Comparison of ENCODE assay signal across 27 cellular contexts in genomic region chr17:37827905-37828304, GRCh38.
DNase-seq lines count a peak whose midpoint lies in the region; TF ChIP-seq lines count a peak whose summit lies in the region.
"Had no signal": no experiment of that assay in that cellular context is flagged by ENCODE, and none has a peak within 500 bp of the region (broad histone marks: within the 10 kb centered on the region; RNA-seq: fewer than 3 reads in every experiment).

No MANE protein-coding gene starts in this region.

- no peak for DNase-seq in T-helper 2 cell treated with Interferon-gamma antibody and Interleukin-4, amounts not matched to agents 5 μg/mL and 100 μg/mL, for 36 hours (ENCODE audit: low spot score)
- no peak for DNase-seq in T-helper 2 cell
- no peak for DNase-seq in HL-60 (ENCODE audit: low read depth in 1 of 2, low spot score in 1 of 2)
- DNase-seq in activated T-helper 1 cell treated with anti-CD3 and anti-CD28 coated beads, Interleukin-12 subunit alpha, Interleukin-12 subunit beta, Interleukin-2, Interleukin-4 antibody, amounts not matched to agents 30 ng/mL and 10 ng/mL and 1 ng/mL, durations not matched to agents 14 hours and 24 hours and 36 hours (ENCODE audit: low spot score), result no peak
- no peak for DNase-seq in activated CD4-positive, CD25-positive, alpha-beta regulatory T cell (lab: John Stamatoyannopoulos, UW)
- DNase-seq in epidermal melanocyte (ENCODE audit: insufficient read length, low spot score), result no peak
- no peak for DNase-seq in NCI-H446 treated with DMSO at 0.1 percent for 48 hours (lab: John Stamatoyannopoulos, UW)
- DNase-seq: 8988T; activated CD4-positive, alpha-beta T cell treated with anti-CD3 and anti-CD28 coated beads for 4 hours; activated CD8-positive, alpha-beta memory T cell treated with anti-CD3 and anti-CD28 coated beads, Interleukin-2, amount 10 ng/mL, durations not matched to agents 7 days and 5 days; activated naive CD4-positive, alpha-beta T cell treated with anti-CD3 and anti-CD28 coated beads, Interleukin-2, amount 10 ng/mL, durations not matched to agents 7 days and 5 days; activated T-cell treated with anti-CD3 and anti-CD28 coated beads, Interleukin-2, amount 50 U/mL, for 72 hours; hippocampal formation; left cardiac atrium; mucosa of descending colon; natural killer cell; NCI-H1417 treated with DMSO at 0.1 percent for 48 hours; NCI-H2029 treated with DMSO at 0.1 percent for 48 hours; NCI-H524 treated with DMSO at 0.1 percent for 48 hours; sigmoid colon; stimulated activated CD4-positive, alpha-beta T cell treated with anti-CD3 and anti-CD28 coated beads, Interleukin-12 subunit alpha, Interleukin-12 subunit beta, amount 100 ng/mL, for 4 hours; stimulated activated CD4-positive, alpha-beta T cell treated with anti-CD3 and anti-CD28 coated beads, Interleukin-2, amount 100 ng/mL, for 48 hours had no signal

- H3K27ac ChIP-seq in HL-60 (replicated peaks), result peak overlapping the region; percentile 80
- H3K27ac ChIP-seq: breast epithelium, sigmoid colon had no signal

- no peak overlapping the region for H3K4me3 ChIP-seq in HL-60 (replicated peaks; ENCODE audit: insufficient read depth, low read length)
- H3K4me3 ChIP-seq: breast epithelium, lung, mucosa of descending colon, sigmoid colon had no signal

- peaks cover 2% of the 10 kb centered on the region for H3K36me3 Mint-ChIP-seq in T-helper 2 cell treated with Interferon-gamma antibody and Interleukin-4, amounts not matched to agents 5 μg/mL and 100 μg/mL, for 36 hours (ENCODE audit: low read depth)
- no peaks in the 10 kb centered on the region for H3K36me3 Mint-ChIP-seq in activated T-helper 1 cell treated with anti-CD3 and anti-CD28 coated beads, Interleukin-12 subunit alpha, Interleukin-12 subunit beta, Interleukin-2, Interleukin-4 antibody, amounts not matched to agents 30 ng/mL and 10 ng/mL and 1 ng/mL, durations not matched to agents 14 hours and 24 hours and 36 hours (ENCODE audit: low read depth)
- no peaks in the 10 kb centered on the region for H3K36me3 Mint-ChIP-seq in nephron (ENCODE audit: low read depth)
- H3K36me3 Mint-ChIP-seq: activated naive CD4-positive, alpha-beta T cell treated with anti-CD3 and anti-CD28 coated beads, Interleukin-2, amount 10 ng/mL, durations not matched to agents 7 days and 5 days; CD4-positive, CD25-positive, alpha-beta regulatory T cell; natural killer cell; type B pancreatic cell had no signal

- H3K9me3 Mint-ChIP-seq in T-helper 2 cell treated with Interferon-gamma antibody and Interleukin-4, amounts not matched to agents 5 μg/mL and 100 μg/mL, for 36 hours, result no peaks in the 10 kb centered on the region
- no peaks in the 10 kb centered on the region for H3K9me3 Mint-ChIP-seq in activated T-helper 1 cell treated with anti-CD3 and anti-CD28 coated beads, Interleukin-12 subunit alpha, Interleukin-12 subunit beta, Interleukin-2, Interleukin-4 antibody, amounts not matched to agents 30 ng/mL and 10 ng/mL and 1 ng/mL, durations not matched to agents 14 hours and 24 hours and 36 hours
- H3K9me3 Mint-ChIP-seq in nephron, result no peaks in the 10 kb centered on the region
- H3K9me3 Mint-ChIP-seq: activated naive CD4-positive, alpha-beta T cell treated with anti-CD3 and anti-CD28 coated beads, Interleukin-2, amount 10 ng/mL, durations not matched to agents 7 days and 5 days; activated T-cell treated with anti-CD3 and anti-CD28 coated beads, Interleukin-2, amount 50 U/mL, for 72 hours; natural killer cell; type B pancreatic cell had no signal

- peak overlapping the region; percentile 75 for H3K27ac Mint-ChIP-seq in T-helper 2 cell treated with Interferon-gamma antibody and Interleukin-4, amounts not matched to agents 5 μg/mL and 100 μg/mL, for 36 hours
- peak overlapping the region; percentile 77 for H3K27ac Mint-ChIP-seq in activated T-helper 1 cell treated with anti-CD3 and anti-CD28 coated beads, Interleukin-12 subunit alpha, Interleukin-12 subunit beta, Interleukin-2, Interleukin-4 antibody, amounts not matched to agents 30 ng/mL and 10 ng/mL and 1 ng/mL, durations not matched to agents 14 hours and 24 hours and 36 hours
- peak overlapping the region; percentile 7 to 89 (median 45) for H3K27ac Mint-ChIP-seq in nephron
- H3K27ac Mint-ChIP-seq: activated naive CD4-positive, alpha-beta T cell treated with anti-CD3 and anti-CD28 coated beads, Interleukin-2, amount 10 ng/mL, durations not matched to agents 7 days and 5 days; activated T-cell treated with anti-CD3 and anti-CD28 coated beads, Interleukin-2, amount 50 U/mL, for 72 hours; natural killer cell had no signal

- H3K27me3 ChIP-seq in HL-60 (ENCODE audit: insufficient read depth, poor library complexity, severe bottlenecking), result no peaks in the 10 kb centered on the region
- H3K27me3 ChIP-seq: breast epithelium, sigmoid colon had no signal

- TF ChIP-seq CTCF in HL-60 (IDR thresholded peaks at IDR 0.05; ENCODE audit: insufficient read depth, low read length), result no peak
- no peak for TF ChIP-seq CTCF in nephron (IDR thresholded peaks at IDR 0.05; ENCODE audit: unreplicated experiment in 3 of 3)

- intact Hi-C loops in activated T-helper 1 cell treated with anti-CD3 and anti-CD28 coated beads, Interleukin-12 subunit alpha, Interleukin-12 subunit beta, Interleukin-2, Interleukin-4 antibody, amounts not matched to agents 30 ng/mL and 10 ng/mL and 1 ng/mL, durations not matched to agents 14 hours and 24 hours and 36 hours (cut with micrococcal nuclease), result loop anchor here (1.0 to 5.0 kb wide), 2 partner anchors 21 to 56 kb away; no protein-coding TSS in a partner anchor

- peak overlapping the region; percentile 49 for H3K4me3 Mint-ChIP-seq in T-helper 2 cell treated with Interferon-gamma antibody and Interleukin-4, amounts not matched to agents 5 μg/mL and 100 μg/mL, for 36 hours
- H3K4me3 Mint-ChIP-seq in activated T-helper 1 cell treated with anti-CD3 and anti-CD28 coated beads, Interleukin-12 subunit alpha, Interleukin-12 subunit beta, Interleukin-2, Interleukin-4 antibody, amounts not matched to agents 30 ng/mL and 10 ng/mL and 1 ng/mL, durations not matched to agents 14 hours and 24 hours and 36 hours, result no peak overlapping the region
- H3K4me3 Mint-ChIP-seq in nephron, result no peak overlapping the region
- H3K4me3 Mint-ChIP-seq: activated CD8-positive, alpha-beta memory T cell treated with anti-CD3 and anti-CD28 coated beads, Interleukin-2, amount 10 ng/mL, durations not matched to agents 7 days and 5 days; activated naive CD4-positive, alpha-beta T cell treated with anti-CD3 and anti-CD28 coated beads, Interleukin-2, amount 10 ng/mL, durations not matched to agents 7 days and 5 days; activated T-cell treated with anti-CD3 and anti-CD28 coated beads, Interleukin-2, amount 50 U/mL, for 72 hours; CD4-positive, CD25-positive, alpha-beta regulatory T cell; natural killer cell; type B pancreatic cell had no signal

- no peaks in the 10 kb centered on the region for H3K27me3 Mint-ChIP-seq in T-helper 2 cell treated with Interferon-gamma antibody and Interleukin-4, amounts not matched to agents 5 μg/mL and 100 μg/mL, for 36 hours (ENCODE audit: low read depth)
- peaks cover 2% of the 10 kb centered on the region for H3K27me3 Mint-ChIP-seq in activated T-helper 1 cell treated with anti-CD3 and anti-CD28 coated beads, Interleukin-12 subunit alpha, Interleukin-12 subunit beta, Interleukin-2, Interleukin-4 antibody, amounts not matched to agents 30 ng/mL and 10 ng/mL and 1 ng/mL, durations not matched to agents 14 hours and 24 hours and 36 hours (ENCODE audit: insufficient read depth)
- peaks cover 4% of the 10 kb centered on the region for H3K27me3 Mint-ChIP-seq in nephron (ENCODE audit: low read depth)
- H3K27me3 Mint-ChIP-seq: activated CD8-positive, alpha-beta memory T cell treated with anti-CD3 and anti-CD28 coated beads, Interleukin-2, amount 10 ng/mL, durations not matched to agents 7 days and 5 days had no signal

- H3K4me1 Mint-ChIP-seq in T-helper 2 cell treated with Interferon-gamma antibody and Interleukin-4, amounts not matched to agents 5 μg/mL and 100 μg/mL, for 36 hours (ENCODE audit: low read depth), result peaks cover 24% of the 10 kb centered on the region
- peaks cover 36% of the 10 kb centered on the region for H3K4me1 Mint-ChIP-seq in activated T-helper 1 cell treated with anti-CD3 and anti-CD28 coated beads, Interleukin-12 subunit alpha, Interleukin-12 subunit beta, Interleukin-2, Interleukin-4 antibody, amounts not matched to agents 30 ng/mL and 10 ng/mL and 1 ng/mL, durations not matched to agents 14 hours and 24 hours and 36 hours (ENCODE audit: low read depth)
- H3K4me1 Mint-ChIP-seq in nephron, result peaks cover 41% of the 10 kb centered on the region
